10 cellular contexts compared by ENCODE assay signal in the genomic region with DNA sequence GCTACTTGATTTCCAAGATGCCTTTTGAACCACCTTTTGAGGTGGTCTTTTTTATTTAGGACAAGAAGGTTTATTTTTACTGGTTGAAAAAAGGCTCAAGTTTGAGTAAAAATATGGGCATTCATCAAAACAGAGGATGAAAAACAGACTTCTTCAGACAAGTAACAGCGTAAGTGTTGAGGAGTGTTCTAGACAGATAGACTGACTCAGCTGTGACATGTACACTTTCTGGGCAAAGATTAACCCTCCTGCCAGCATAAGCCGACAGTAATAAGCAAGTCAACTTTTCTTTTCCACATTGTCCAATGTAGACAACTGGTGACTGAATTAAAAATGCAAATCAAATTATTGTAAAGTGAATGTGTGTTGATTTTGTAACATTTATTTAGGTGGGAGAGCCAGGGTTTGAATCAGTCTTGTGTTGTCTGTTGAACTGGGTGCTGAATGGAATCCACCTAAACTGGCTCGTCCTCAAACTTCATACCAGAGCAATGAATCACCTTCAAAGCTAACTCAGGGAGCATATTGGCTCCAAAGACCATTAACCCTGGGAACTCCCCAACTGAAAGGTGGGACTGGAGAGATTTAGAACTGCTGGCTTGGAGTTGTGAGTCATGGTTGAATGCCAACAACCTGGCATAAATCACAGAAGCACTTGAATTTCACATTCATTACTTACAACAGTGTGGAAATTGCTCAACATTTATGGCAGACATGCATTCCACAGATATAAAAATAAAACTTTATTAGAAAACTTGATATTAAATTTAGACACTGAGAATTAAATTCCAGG.
DNase-seq lines count a peak whose midpoint lies in the region; ATAC-seq and TF ChIP-seq lines count a peak whose summit lies in the region.
"Had no signal": no experiment of that assay in that cellular context is flagged by ENCODE, and none has a peak within 500 bp of the region (broad histone marks: within the 10 kb centered on the region; RNA-seq: fewer than 3 reads in every experiment).

No MANE protein-coding gene starts in this region.

- H3K4me3 Mint-ChIP-seq in CD8-positive, alpha-beta T cell: no peak overlapping the region

- no peak for TF ChIP-seq RAD21 in IMR-90 (IDR thresholded peaks at IDR 0.05; ENCODE audit: low read length)

- H3K27ac ChIP-seq in IMR-90 (ENCODE audit: insufficient read depth, low read length): no peak overlapping the region
- no peak overlapping the region for H3K27ac ChIP-seq in colonic mucosa
- H3K27ac ChIP-seq in mesenchymal stem cell (ENCODE audit: low read length, poor library complexity, severe bottlenecking): peak overlapping the region; percentile 89
- H3K27ac ChIP-seq in CD8-positive, alpha-beta T cell (ENCODE audit: low read depth, low read length): no peak overlapping the region
- H3K27ac ChIP-seq: neutrophil had no signal

- 0 out of 4 replicates have a peak overlapping the region, but pooled peaks of 1 of the 2 experiments have one; percentile 25 for H4K8ac ChIP-seq in IMR-90 (ENCODE audit: low read depth in 2 of 2, low read length in 2 of 2)
- no peak overlapping the region for H4K8ac ChIP-seq in mesenchymal stem cell (ENCODE audit: low read length)

- H3K79me1 ChIP-seq in IMR-90 (ENCODE audit: low read depth in 1 of 2, low read length in 2 of 2) (no peaks in the 10 kb centered on the region), mesenchymal stem cell (replicated peaks; ENCODE audit: low read length, poor library complexity, severe bottlenecking) (no peaks in the 10 kb centered on the region)

- ATAC-seq in IMR-90 (ENCODE audit: low read depth) (peak; percentile 74), HG03571 (IDR thresholded peaks at IDR 0.05; ENCODE audit: unreplicated experiment) (no peak), HG03097 (IDR thresholded peaks at IDR 0.05; ENCODE audit: low FRiP score, unreplicated experiment) (no peak)
- no peak for ATAC-seq in CD8-positive, alpha-beta T cell

- no peak overlapping the region; the same call in 1 of the 2 replicates for H4K91ac ChIP-seq in IMR-90 (ENCODE audit: insufficient read depth, low read depth, low read length)
- no peak overlapping the region for H4K91ac ChIP-seq in mesenchymal stem cell (ENCODE audit: low read length)

- no CpG with 5 or more reads among the region's 3 CpGs for WGBS in IMR-90 (ENCODE audit: extremely low coverage in 2 of 2, insufficient read length in 1 of 2), 2 experiments
- 0% methylated on average over 1 of the region's 3 CpGs for WGBS in mesenchymal stem cell

- H3K9me3 ChIP-seq in IMR-90 (ENCODE audit: control insufficient read depth, insufficient read depth, low read length) (peaks cover 4% of the 10 kb centered on the region; the same call in 1 of the 2 replicates), colonic mucosa (no peaks in the 10 kb centered on the region), mesenchymal stem cell (ENCODE audit: control insufficient read depth, low read length) (no peaks in the 10 kb centered on the region)
- no peaks in the 10 kb centered on the region for H3K9me3 ChIP-seq in CD8-positive, alpha-beta T cell (ENCODE audit: low read length)
- H3K9me3 ChIP-seq: neutrophil had no signal

- dilution Hi-C loops in IMR-90 (cut with HindIII; ENCODE audit: low sequenced_read_pairs, unreplicated experiment): no loop called here

- CTCF ChIA-PET in IMR-90 (lab: Yijun Ruan, JAX): interaction anchor here (0.6 to 1.0 kb wide), 2 partner anchors 161 to 422 kb away, joined by 3 to 6 read pairs; no protein-coding TSS in a partner anchor
- CTCF ChIA-PET in CD8-positive, alpha-beta T cell (lab: Charles Lee): no interaction called here

- H3K4me2 ChIP-seq in IMR-90 (ENCODE audit: low read depth, low read length) (peak overlapping the region; percentile 11; the same call in 1 of the 2 replicates), mesenchymal stem cell (ENCODE audit: low read length, poor library complexity, severe bottlenecking) (peak overlapping the region; percentile 38)

- no peak for TF ChIP-seq POLR2A in IMR-90 (IDR thresholded peaks at IDR 0.05; ENCODE audit: low read depth, low read length)

- no peaks in the 10 kb centered on the region for H3K4me1 Mint-ChIP-seq in CD8-positive, alpha-beta T cell (ENCODE audit: low read depth)

- no peaks in the 10 kb centered on the region for H3K27me3 Mint-ChIP-seq in CD8-positive, alpha-beta T cell (ENCODE audit: low read depth)

- no peak overlapping the region; the same call in 1 of the 2 replicates for H3K56ac ChIP-seq in IMR-90 (ENCODE audit: extremely low read depth, insufficient read depth, low read length)

- no TSS peak for BruUV-seq in IMR-90 (replicated peaks; lab: Mats Ljungman, UMichigan)

- H3K14ac ChIP-seq in IMR-90 (replicated peaks; ENCODE audit: low read depth, low read length) (no peak overlapping the region), mesenchymal stem cell (ENCODE audit: low read length in 2 of 2) (no peak overlapping the region)

- no peak overlapping the region for H3K9ac ChIP-seq in IMR-90 (ENCODE audit: low read depth, low read length)
- H3K9ac ChIP-seq in colonic mucosa (ENCODE audit: low read depth in 2 of 2, low read length in 2 of 2): no peak overlapping the region
- H3K9ac ChIP-seq in mesenchymal stem cell (ENCODE audit: low read length): peak overlapping the region; percentile 53

- in situ Hi-C loops in IMR-90 (cut with MboI; ENCODE audit: low sequenced_read_pairs) (no loop called here), KBM-7 (cut with MboI; ENCODE audit: low pct_unique_long_range_greater_than_20kb, low sequenced_read_pairs) (no loop called here)

- no peak overlapping the region for H2BK12ac ChIP-seq in mesenchymal stem cell (ENCODE audit: low read length in 2 of 2)

- H3K4me1 ChIP-seq in IMR-90 (ENCODE audit: control insufficient read depth, insufficient read depth, low read length): peaks cover 5% of the 10 kb centered on the region
- no peaks in the 10 kb centered on the region for H3K4me1 ChIP-seq in colonic mucosa
- H3K4me1 ChIP-seq in mesenchymal stem cell (ENCODE audit: control insufficient read depth, insufficient read depth, low read depth, low read length): peaks cover 6% of the 10 kb centered on the region
- H3K4me1 ChIP-seq in CD8-positive, alpha-beta T cell (ENCODE audit: insufficient read depth, low read length): no peaks in the 10 kb centered on the region

- H3K9me1 ChIP-seq in IMR-90 (ENCODE audit: insufficient read depth, low read length): peaks cover 3% of the 10 kb centered on the region; the same call in 1 of the 2 replicates

- H3K27me3 ChIP-seq in IMR-90 (ENCODE audit: control insufficient read depth, insufficient read depth, low read length) (no peaks in the 10 kb centered on the region), colonic mucosa (no peaks in the 10 kb centered on the region), mesenchymal stem cell (ENCODE audit: control insufficient read depth in 1 of 2, insufficient read depth in 1 of 2, low read length in 2 of 2) (no peaks in the 10 kb centered on the region)
- no peaks in the 10 kb centered on the region for H3K27me3 ChIP-seq in CD8-positive, alpha-beta T cell (ENCODE audit: insufficient read depth, low read length)
- H3K27me3 ChIP-seq: neutrophil had no signal

- DNase-seq in AG09319 (ENCODE audit: extremely low read depth, low read depth): peak; percentile 57
- peak; percentile 94 for DNase-seq in IMR-90
- peak; percentile 53 for DNase-seq in colonic mucosa
- DNase-seq in mesenchymal stem cell: peak; percentile 95
- DNase-seq in CD8-positive, alpha-beta T cell: no peak
- DNase-seq in KBM-7: no peak
- DNase-seq: activated effector memory CD4-positive, alpha-beta T cell treated with Interleukin-2 at 50 U/mL for 16 hours had no signal

- H4K5ac ChIP-seq in IMR-90 (ENCODE audit: low read depth, low read length): no peak overlapping the region; the same call in 1 of the 2 replicates

- 0 out of 3 replicates have a peak overlapping the region, but pooled peaks have one; percentile 7 for H2BK15ac ChIP-seq in IMR-90 (ENCODE audit: low read depth, low read length)
- no peak overlapping the region for H2BK15ac ChIP-seq in mesenchymal stem cell (ENCODE audit: low read depth, poor library complexity, severe bottlenecking)

- H2BK120ac ChIP-seq in IMR-90 (ENCODE audit: low read depth, low read length) (peak overlapping the region; percentile 53; the same call in 1 of the 2 replicates), mesenchymal stem cell (ENCODE audit: low read depth, low read length) (no peak overlapping the region)

- no peaks in the 10 kb centered on the region for H3K36me3 ChIP-seq in IMR-90 (ENCODE audit: control insufficient read depth, insufficient read depth, low read length)
- H3K36me3 ChIP-seq in colonic mucosa: no peaks in the 10 kb centered on the region
- peaks cover 0 to 3% of the 10 kb centered on the region in 2 experiments for H3K36me3 ChIP-seq in mesenchymal stem cell (ENCODE audit: control insufficient read depth in 1 of 2, insufficient read depth in 2 of 2, low read depth in 1 of 2, low read length in 2 of 2)
- no peaks in the 10 kb centered on the region for H3K36me3 ChIP-seq in CD8-positive, alpha-beta T cell (ENCODE audit: insufficient read depth, low read length)
- H3K36me3 ChIP-seq: neutrophil had no signal

- H2BK20ac ChIP-seq in IMR-90 (ENCODE audit: low read depth, low read length): peak overlapping the region; percentile 31; the same call in 1 of the 2 replicates

- H3K4ac ChIP-seq in IMR-90 (ENCODE audit: low read depth, low read length) (peak overlapping the region; percentile 34; the same call in 1 of the 2 replicates), mesenchymal stem cell (ENCODE audit: low read depth in 1 of 2, low read length in 2 of 2) (no peak overlapping the region)

- H3K9me3 Mint-ChIP-seq in CD8-positive, alpha-beta T cell: peaks cover 5% of the 10 kb centered on the region

- H2BK5ac ChIP-seq in IMR-90 (ENCODE audit: low read depth, low read length, poor library complexity, severe bottlenecking): peak overlapping the region; percentile 91
- H2BK5ac ChIP-seq in mesenchymal stem cell (ENCODE audit: low read depth, low read length, poor library complexity, severe bottlenecking): peak overlapping the region; percentile 77

- POLR2A ChIA-PET in IMR-90 (lab: Charles Lee; ENCODE audit: unreplicated experiment): no interaction called here
- POLR2A ChIA-PET in CD8-positive, alpha-beta T cell (lab: Charles Lee): no interaction called here

- H2AFZ ChIP-seq in IMR-90 (replicated peaks; ENCODE audit: low read length, poor library complexity) (no peak overlapping the region), mesenchymal stem cell (ENCODE audit: low read depth, low read length) (no peak overlapping the region)

- no peak overlapping the region for H3K27ac Mint-ChIP-seq in CD8-positive, alpha-beta T cell

- no peak overlapping the region for H3K23ac ChIP-seq in IMR-90 (ENCODE audit: low read depth, low read length)
- H3K23ac ChIP-seq in mesenchymal stem cell (ENCODE audit: low read length in 2 of 2): no peak overlapping the region

- TF ChIP-seq CTCF in AG09319 (IDR thresholded peaks at IDR 0.05; ENCODE audit: low read depth, low read length) (no peak), IMR-90 (conservative IDR thresholded peaks at IDR 0.05; ENCODE audit: low read depth, low read length) (no peak), colonic mucosa (IDR thresholded peaks at IDR 0.05) (no peak)
- no peak for TF ChIP-seq CTCF in CD8-positive, alpha-beta T cell (IDR thresholded peaks at IDR 0.05)

- intact Hi-C loops in IMR-90 (cut with micrococcal nuclease) (no loop called here), colonic mucosa (cut with DNase I) (no loop called here)
- intact Hi-C loops in CD8-positive, alpha-beta T cell (cut with DNase I, micrococcal nuclease): no loop called here

- no peaks in the 10 kb centered on the region for H3K36me3 Mint-ChIP-seq in CD8-positive, alpha-beta T cell

- H3K18ac ChIP-seq in IMR-90 (ENCODE audit: low read depth, low read length) (peak overlapping the region; percentile 50; the same call in 1 of the 2 replicates), mesenchymal stem cell (ENCODE audit: low read depth in 1 of 2, low read length in 2 of 2) (no peak overlapping the region)

- no peak overlapping the region for H2AK9ac ChIP-seq in IMR-90 (replicated peaks; ENCODE audit: low read depth, low read length, poor library complexity)

- H4K20me1 ChIP-seq in IMR-90 (ENCODE audit: insufficient read depth, low read length): no peaks in the 10 kb centered on the region

- H2AK5ac ChIP-seq in IMR-90 (ENCODE audit: low read depth, low read length) (no peak overlapping the region; the same call in 1 of the 2 replicates), mesenchymal stem cell (ENCODE audit: low read length, severe bottlenecking) (no peak overlapping the region)

- H3K4me3 ChIP-seq in IMR-90 (ENCODE audit: insufficient read depth, low read depth, low read length): no peak overlapping the region; the same call in 1 of the 2 replicates
- H3K4me3 ChIP-seq in colonic mucosa: no peak overlapping the region
- H3K4me3 ChIP-seq in mesenchymal stem cell (ENCODE audit: insufficient read depth in 1 of 2, low read depth in 1 of 2, low read length in 2 of 2): no peak overlapping the region
- no peak overlapping the region for H3K4me3 ChIP-seq in CD8-positive, alpha-beta T cell (ENCODE audit: low read depth, low read length)

Comparison
In these comparisons a context has a peak if more than half of its experiments do, and no peak if none do; other contexts are left out.
1. DNase-seq: peak in AG09319 (single experiment), IMR-90 (single experiment), colonic mucosa (single experiment) and mesenchymal stem cell (single experiment); none in CD8-positive, alpha-beta T cell (0 of 7) and KBM-7 (single experiment).